9 cellular contexts compared by ENCODE assay signal in genomic region chr17:69117855-69118758, GRCh38. TPM values are rescaled to one million over a fixed set of nuclear protein-coding genes. Genes with fewer than 3 reads are reported as not detected.
DNase-seq lines count a peak whose midpoint lies in the region; ATAC-seq and TF ChIP-seq lines count a peak whose summit lies in the region.
"Had no signal": no experiment of that assay in that cellular context is flagged by ENCODE, and none has a peak within 500 bp of the region (broad histone marks: within the 10 kb centered on the region; RNA-seq: fewer than 3 reads in every experiment).

No MANE protein-coding gene starts in this region.

- no peaks in the 10 kb centered on the region for H3K36me3 ChIP-seq in thyroid gland
- H3K36me3 ChIP-seq in CD4-positive, alpha-beta memory T cell (ENCODE audit: insufficient read depth, low read length): no peaks in the 10 kb centered on the region

- intact Hi-C loops in sciatic nerve (cut with DNase I): no loop called here
- intact Hi-C loops in thyroid gland (cut with DNase I): no loop called here
- intact Hi-C loops in CD4-positive, alpha-beta memory T cell (cut with micrococcal nuclease): no loop called here

- H3K27ac ChIP-seq in thyroid gland: no peak overlapping the region
- H3K27ac ChIP-seq in CD4-positive, alpha-beta memory T cell (ENCODE audit: low read depth, low read length): no peak overlapping the region

- 56 to 61% methylated on average over 2 of the region's 2 CpGs for WGBS in thyroid gland, 2 donors

- H3K4me1 ChIP-seq in thyroid gland: peaks cover 0 to 11% of the 10 kb centered on the region in 2 donors
- no peaks in the 10 kb centered on the region for H3K4me1 ChIP-seq in CD4-positive, alpha-beta memory T cell (ENCODE audit: insufficient read depth, low read length)

- peaks cover 0 to 2% (median 0%) of the 10 kb centered on the region in 8 donors for H3K9me3 Mint-ChIP-seq in CD4-positive, alpha-beta memory T cell

- ATAC-seq in GM18909 (IDR thresholded peaks at IDR 0.05; ENCODE audit: poor library complexity, unreplicated experiment): peak; percentile 53
- peak; percentile 36 for ATAC-seq in GM21825 (IDR thresholded peaks at IDR 0.05; ENCODE audit: unreplicated experiment)
- peak; percentile 43 for ATAC-seq in HG03460 (IDR thresholded peaks at IDR 0.05; ENCODE audit: unreplicated experiment)
- peak; percentile 28 for ATAC-seq in sciatic nerve

- POLR2A ChIA-PET in CD4-positive, alpha-beta memory T cell (lab: Charles Lee; ENCODE audit: partially characterized antibody): no interaction called here

- no peak for TF ChIP-seq CTCF in thyroid gland (IDR thresholded peaks at IDR 0.05)

- H3K4me3 ChIP-seq in thyroid gland (replicated peaks in 1 of 3): no peak overlapping the region
- H3K4me3 ChIP-seq in CD4-positive, alpha-beta memory T cell (ENCODE audit: low read length in 2 of 2): no peak overlapping the region
- H3K4me3 ChIP-seq: smooth muscle cell had no signal

- TF ChIP-seq POLR2A in thyroid gland (IDR thresholded peaks at IDR 0.05): no peak

- DNase-seq in sciatic nerve (ENCODE audit: low spot score): no peak
- no peak for DNase-seq in thyroid gland
- DNase-seq in CD4-positive, alpha-beta memory T cell: no peak
- no peak for DNase-seq in Ammon's horn (ENCODE audit: low spot score)
- DNase-seq: glutamatergic neuron had no signal

- no peaks in the 10 kb centered on the region for H3K36me3 Mint-ChIP-seq in CD4-positive, alpha-beta memory T cell

- no peak overlapping the region for H3K27ac Mint-ChIP-seq in CD4-positive, alpha-beta memory T cell

- no peaks in the 10 kb centered on the region for H3K9me3 ChIP-seq in thyroid gland
- no peaks in the 10 kb centered on the region for H3K9me3 ChIP-seq in CD4-positive, alpha-beta memory T cell (ENCODE audit: control insufficient read depth in 1 of 2, low read length in 2 of 2)

- no peaks in the 10 kb centered on the region for H3K4me1 Mint-ChIP-seq in CD4-positive, alpha-beta memory T cell

- no peaks in the 10 kb centered on the region for H3K27me3 Mint-ChIP-seq in CD4-positive, alpha-beta memory T cell

- H3K4me3 Mint-ChIP-seq in CD4-positive, alpha-beta memory T cell: no peak overlapping the region

- CTCF ChIA-PET in CD4-positive, alpha-beta memory T cell (lab: Charles Lee; ENCODE audit: partially characterized antibody): no interaction called here

- H3K27me3 ChIP-seq in thyroid gland: no peaks in the 10 kb centered on the region
- no peaks in the 10 kb centered on the region for H3K27me3 ChIP-seq in CD4-positive, alpha-beta memory T cell (ENCODE audit: insufficient read depth, low read length)

RNA-seq across cellular contexts. Expression of gene ABCA6, which starts 23.6 kb away (rescaled TPM):
- total RNA-seq in sciatic nerve (225 TPM), thyroid gland (100 to 1,000 TPM in 1 of 4 donors, 10 to 100 TPM in 3; 24.3 to 101 (median 64.2) TPM)
- total RNA-seq in CD4-positive, alpha-beta memory T cell: under 1 TPM; 0.53 to 0.67 TPM
- not detected for polyA plus RNA-seq in CD4-positive, alpha-beta memory T cell
- total RNA-seq: smooth muscle cell had no signal
- polyA plus RNA-seq: smooth muscle cell had no signal

RNA-seq across cellular contexts. Expression of gene ABCA9, which starts 57.4 kb away (rescaled TPM):
- total RNA-seq in sciatic nerve (118 TPM), thyroid gland (10 to 100 TPM; 11.9 to 40.2 (median 25.4) TPM)
- total RNA-seq in CD4-positive, alpha-beta memory T cell: under 1 TPM; 0.06 TPM
- not detected for polyA plus RNA-seq in CD4-positive, alpha-beta memory T cell
- total RNA-seq: smooth muscle cell had no signal
- polyA plus RNA-seq: smooth muscle cell had no signal

Comparison
In these comparisons a context has a peak if more than half of its experiments do, and no peak if none do; other contexts are left out.
1. RNA of gene ABCA6, which starts 23.6 kb away (total RNA-seq): 225 TPM in sciatic nerve (single experiment) and 24.3 to 101 TPM in thyroid gland; 0.53 to 0.67 TPM in CD4-positive, alpha-beta memory T cell; every median in the first group is over 10 times any median in the second.
2. RNA of gene ABCA9, which starts 57.4 kb away (total RNA-seq): 118 TPM in sciatic nerve (single experiment) and 11.9 to 40.2 TPM in thyroid gland; 0.06 TPM in CD4-positive, alpha-beta memory T cell; every median in the first group is over 10 times any median in the second.
3. Peak in every context shown above with its lines, with median percentiles within 50 percentile points of each other: ATAC-seq.